ENCODE assay signal across 14 cellular contexts in the genomic region with DNA sequence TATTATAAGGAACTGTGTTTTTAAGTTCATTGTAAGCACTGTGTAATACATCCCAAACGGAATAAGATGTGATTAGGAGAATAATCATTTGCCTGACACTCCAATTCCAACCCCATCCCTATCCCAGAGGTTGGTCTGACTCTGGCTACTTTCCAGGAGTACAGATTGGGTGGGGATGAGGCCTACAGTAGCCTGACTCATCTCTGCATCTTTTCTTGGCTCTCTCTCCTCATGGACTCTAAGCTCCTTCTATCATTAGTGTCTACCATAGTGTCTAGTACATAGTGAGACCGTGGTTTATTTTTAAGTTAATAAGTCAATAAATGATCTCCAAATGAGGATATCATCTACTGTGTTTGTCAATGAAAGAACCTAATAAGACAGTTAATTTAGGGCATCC.
"Had no signal": no experiment of that assay in that cellular context is flagged by ENCODE, and none has a peak within 500 bp of the region (broad histone marks: within the 10 kb centered on the region; RNA-seq: fewer than 3 reads in every experiment).

No MANE protein-coding gene starts in this region.

- ATAC-seq: mucosa of descending colon; natural killer cell treated with Interleukin-12 subunit alpha and Interleukin-12 subunit beta and Interleukin-15 and Interleukin-18, amount 100 ng/mL, for 72 hours had no signal

- H3K4me3 ChIP-seq: coronary artery, hepatocyte, mucosa of descending colon, sigmoid colon, upper lobe of left lung had no signal

- H2AFZ ChIP-seq: hepatocyte had no signal

- H3K79me2 ChIP-seq: hepatocyte had no signal

- H3K4me2 ChIP-seq: hepatocyte had no signal

- DNase-seq: activated CD4-positive, alpha-beta T cell treated with anti-CD3 and anti-CD28 coated beads, Interleukin-2, amount 10 ng/mL, durations not matched to agents 24 days and 14 days; activated CD8-positive, alpha-beta memory T cell treated with anti-CD3 and anti-CD28 coated beads for 24 hours; activated naive CD4-positive, alpha-beta T cell treated with Interleukin-2 at 50 U/mL for 16 hours; central memory CD4-positive, alpha-beta T cell; effector CD8-positive, alpha-beta T cell; mucosa of descending colon; sigmoid colon; stimulated activated CD4-positive, alpha-beta T cell treated with anti-CD3 and anti-CD28 coated beads, Interleukin-4, amount 100 ng/mL, for 1 hour; stimulated activated CD8-positive, alpha-beta memory T cell treated with anti-CD3 and anti-CD28 coated beads, Interleukin-4, amount 100 ng/mL, for 48 hours; T-helper 1 cell; upper lobe of left lung had no signal

- H3K4me1 ChIP-seq: sigmoid colon had no signal

- H3K9me3 ChIP-seq: mucosa of descending colon, sigmoid colon, upper lobe of left lung had no signal

- H3K27ac ChIP-seq: coronary artery, hepatocyte, sigmoid colon, upper lobe of left lung had no signal

- H3K36me3 ChIP-seq: sigmoid colon, upper lobe of left lung had no signal

- H3K27me3 ChIP-seq: hepatocyte, sigmoid colon, upper lobe of left lung had no signal
